Comparison of ENCODE assay signal across 8 cellular contexts in the genomic region with DNA sequence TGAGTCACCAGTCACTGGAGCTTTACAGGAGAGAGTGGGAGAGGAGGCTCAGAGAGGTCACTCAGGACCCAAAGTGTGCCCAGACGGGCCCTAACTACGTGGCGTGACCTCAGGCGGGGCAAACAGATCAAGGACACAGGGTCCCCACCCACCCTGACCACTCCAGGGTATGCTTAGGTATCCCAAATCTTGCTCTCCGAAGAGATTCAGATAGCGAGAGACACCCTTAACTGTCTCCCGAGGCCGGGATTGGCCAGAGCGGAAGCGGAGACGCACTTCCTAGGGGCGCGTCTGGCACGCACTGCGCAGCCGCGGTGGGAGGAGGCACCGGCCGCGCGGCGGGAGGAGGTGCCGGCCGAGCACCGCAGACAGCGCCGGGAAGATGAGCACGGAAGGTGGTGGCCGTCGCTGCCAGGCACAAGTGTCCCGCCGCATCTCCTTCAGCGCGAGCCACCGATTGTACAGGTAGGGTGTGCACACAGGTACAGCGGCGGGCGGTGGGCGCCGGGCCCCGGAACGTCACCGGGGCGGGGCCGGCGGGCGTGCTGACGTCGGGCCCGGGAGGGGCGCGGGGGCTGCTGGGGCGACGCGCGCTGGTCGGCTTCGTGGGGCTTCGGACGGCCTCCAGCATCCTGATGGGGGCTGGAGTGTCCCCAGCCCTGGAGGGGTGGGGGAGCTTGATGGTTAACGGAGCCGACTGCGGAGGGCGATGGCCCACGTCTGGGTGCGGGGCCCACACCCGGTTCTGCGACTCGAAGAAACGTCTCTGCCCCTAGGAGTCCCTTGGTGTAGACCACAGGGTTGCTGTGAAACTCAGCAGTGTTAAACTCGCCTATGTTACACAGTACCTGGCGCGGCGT. TPM values are rescaled to one million over a fixed set of nuclear protein-coding genes. Genes with fewer than 3 reads are reported as not detected.
DNase-seq lines count a peak whose midpoint lies in the region; ATAC-seq and TF ChIP-seq lines count a peak whose summit lies in the region.

Gene PTS, plus strand, starts transcription at position 367 of the 860 bp plus-strand sequence. Its CDS starts 16 bp downstream, at position 383.

- H3K36me3 ChIP-seq in PC-3 (ENCODE audit: low read depth, low read length) (peaks cover 17% of the 10 kb centered on the region; the same call in 1 of the 2 replicates), mucosa of rectum (ENCODE audit: control insufficient read depth in 2 of 2, insufficient read depth in 2 of 2, low read length in 2 of 2) (peaks cover 6 to 13% of the 10 kb centered on the region in 2 donors)

- peak within 1 kb of the TSS; percentile 95 for H3K4me2 ChIP-seq in PC-3 (ENCODE audit: low read length)

- H3K27me3 ChIP-seq in PC-3 (ENCODE audit: low read length): no peaks in the 10 kb centered on the region
- H3K27me3 ChIP-seq in mucosa of rectum (ENCODE audit: control insufficient read depth in 2 of 2, insufficient read depth in 2 of 2, low read length in 2 of 2): no peaks in the 10 kb centered on the region

- DNase-seq in DMS114 treated with DMSO at 0.1 percent for 48 hours (lab: John Stamatoyannopoulos, UW; ENCODE audit: unreplicated experiment): peak; percentile 42
- DNase-seq in HuH-7.5 (ENCODE audit: low spot score): peak; percentile 81
- peak; percentile 95 for DNase-seq in PC-3
- peak; percentile 81 for DNase-seq in activated T-cell treated with anti-CD3 and anti-CD28 coated beads for 48 hours (ENCODE audit: low read depth)
- peak; percentile 26 for DNase-seq in epithelial cell of prostate (ENCODE audit: low read depth, low spot score)
- DNase-seq in stimulated activated CD8-positive, alpha-beta memory T cell treated with anti-CD3 and anti-CD28 coated beads, Interleukin-4, amount 100 ng/mL, for 4 hours (ENCODE audit: low read depth in 2 of 2, low spot score in 1 of 2): peak; percentile 38 to 64

- BruUV-seq in PC-3 (replicated peaks; lab: Mats Ljungman, UMichigan): TSS peak; percentile 81

- ATAC-seq in GM21528 (IDR thresholded peaks at IDR 0.05; ENCODE audit: low FRiP score, unreplicated experiment) (peak; percentile 99), PC-3 (peak; percentile 92)

- H3F3A ChIP-seq in PC-3 (ENCODE audit: low read length, unreplicated experiment): no peaks in the 10 kb centered on the region

- H3K27ac ChIP-seq in PC-3 (ENCODE audit: low read length) (peak within 1 kb of the TSS; percentile 81), epithelial cell of prostate (peak within 1 kb of the TSS; percentile 86), mucosa of rectum (ENCODE audit: low read depth in 2 of 2, low read length in 2 of 2) (peak within 1 kb of the TSS; percentile 97 to 99)

- no peaks in the 10 kb centered on the region for H3K9me2 ChIP-seq in PC-3 (replicated peaks; ENCODE audit: low read length)

- peaks cover 36% of the 10 kb centered on the region for H3K79me2 ChIP-seq in PC-3 (ENCODE audit: low read length)

- no peak for TF ChIP-seq CTCF in PC-3 (conservative IDR thresholded peaks at IDR 0.05; ENCODE audit: low read depth, low read length)

- intact Hi-C loops in PC-3 (cut with micrococcal nuclease): loop anchor here (2.0 to 5.0 kb wide), 2 partner anchors 21 to 64 kb away; partner anchors contain the start of gene IL18

- H3K9me3 ChIP-seq in PC-3 (ENCODE audit: low read length) (no peaks in the 10 kb centered on the region), mucosa of rectum (ENCODE audit: control insufficient read depth in 2 of 2, low read length in 2 of 2) (no peaks in the 10 kb centered on the region)

- peaks cover 12% of the 10 kb centered on the region; the same call in 1 of the 2 replicates for H4K20me1 ChIP-seq in PC-3 (ENCODE audit: low read length)

- POLR2A ChIA-PET in PC-3 (lab: Charles Lee; ENCODE audit: unreplicated experiment): interaction anchor here (0.6 kb wide), 1 partner anchor 362 kb away, joined by 5 read pairs; no protein-coding TSS in a partner anchor

- H3K9ac ChIP-seq in PC-3 (ENCODE audit: low read length) (peak within 1 kb of the TSS; percentile 95), mucosa of rectum (ENCODE audit: low read depth in 1 of 2, low read length in 2 of 2) (peak within 1 kb of the TSS; percentile 86 to 97)

- CTCF ChIA-PET in PC-3 (lab: Charles Lee): interaction anchor here (0.7 kb wide), 1 partner anchor 287 kb away, joined by 5 read pairs; no protein-coding TSS in a partner anchor

- peak within 1 kb of the TSS; percentile 97 for H2AFZ ChIP-seq in PC-3 (ENCODE audit: low read length)

- H3K4me1 ChIP-seq in PC-3 (ENCODE audit: insufficient read depth, low read length) (peaks cover 35% of the 10 kb centered on the region), mucosa of rectum (ENCODE audit: control insufficient read depth in 2 of 2, insufficient read depth in 2 of 2, low read length in 2 of 2) (peaks cover 5 to 9% of the 10 kb centered on the region in 2 donors)

- peak within 1 kb of the TSS; percentile 93 for H3K4me3 ChIP-seq in PC-3 (ENCODE audit: low read length)
- peak within 1 kb of the TSS; percentile 92 to 98 for H3K4me3 ChIP-seq in mucosa of rectum (ENCODE audit: low read length in 2 of 2)

RNA-seq across cellular contexts. Expression of gene PTS, which starts in this region (rescaled TPM):
- 53.0 and 77.4 TPM in 2 replicates for total RNA-seq in PC-3 (2014; rRNA removed)

Comparison
In these comparisons a context has a peak if more than half of its experiments do, and no peak if none do; other contexts are left out.
1. Peak in every context shown above with its lines: DNase-seq, ATAC-seq, H3K4me3 ChIP-seq and H3K27ac ChIP-seq.
2. DNase-seq: peak in every context shown above with its lines; median percentile 95 in PC-3; 81 in HuH-7.5; 81 in activated T-cell treated with anti-CD3 and anti-CD28 coated beads for 48 hours; 51 in stimulated activated CD8-positive, alpha-beta memory T cell treated with anti-CD3 and anti-CD28 coated beads, Interleukin-4, amount 100 ng/mL, for 4 hours; 42 in DMS114 treated with DMSO at 0.1 percent for 48 hours; 26 in epithelial cell of prostate.